8 cellular contexts compared by ENCODE assay signal in the genomic region with DNA sequence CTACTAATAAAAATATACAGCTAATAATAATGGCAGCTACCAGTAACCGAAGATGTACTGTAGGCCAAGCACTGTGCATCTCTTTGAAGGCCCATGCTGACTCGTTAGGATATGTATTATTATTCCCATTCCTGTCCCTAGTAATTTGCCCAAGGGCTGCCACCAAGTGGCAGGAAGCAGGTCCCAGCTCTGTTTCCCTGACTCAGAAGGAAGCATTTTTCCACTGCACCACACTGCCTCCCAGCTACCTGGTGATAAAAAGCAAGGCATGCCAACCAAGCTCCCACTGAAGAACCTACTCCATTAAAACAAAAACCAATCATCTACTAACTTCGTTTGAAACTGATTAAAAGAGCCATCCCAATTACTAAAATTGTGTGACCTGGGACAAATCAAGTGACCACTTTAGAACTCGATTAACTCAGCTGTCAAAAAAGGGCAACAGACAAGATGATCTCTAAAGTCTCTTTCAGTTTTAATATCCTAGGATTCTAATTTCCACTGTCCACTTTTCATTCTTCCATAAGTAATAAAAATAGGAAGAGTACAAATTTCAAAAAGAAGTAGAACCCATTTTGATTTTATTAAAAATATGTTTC. TPM values are rescaled to one million over a fixed set of nuclear protein-coding genes. Genes with fewer than 3 reads are reported as not detected.
DNase-seq lines count a peak whose midpoint lies in the region; ATAC-seq and TF ChIP-seq lines count a peak whose summit lies in the region.

No MANE protein-coding gene starts in this region.

- no peak overlapping the region for H3K4me2 ChIP-seq in osteoblast (ENCODE audit: insufficient read depth, low read length)

- no peak overlapping the region for H2AFZ ChIP-seq in osteoblast (ENCODE audit: low read length)

- no peak for TF ChIP-seq POLR2A in esophagus squamous epithelium (IDR thresholded peaks at IDR 0.05)

- no peaks in the 10 kb centered on the region for H3K9me3 ChIP-seq in esophagus squamous epithelium
- H3K9me3 ChIP-seq in osteoblast (ENCODE audit: low read depth, low read length): no peaks in the 10 kb centered on the region

- H3K27ac ChIP-seq in RWPE1 (no peak overlapping the region), esophagus squamous epithelium (no peak overlapping the region), osteoblast (ENCODE audit: low read depth, low read length) (no peak overlapping the region)

- H3K4me3 ChIP-seq in esophagus squamous epithelium (no peak overlapping the region), osteoblast (ENCODE audit: insufficient read depth, low read length) (no peak overlapping the region)

- no peaks in the 10 kb centered on the region for H3K79me2 ChIP-seq in osteoblast (ENCODE audit: insufficient read depth, low read length)

- H3K4me1 ChIP-seq in esophagus squamous epithelium: no peaks in the 10 kb centered on the region
- no peaks in the 10 kb centered on the region for H3K4me1 ChIP-seq in osteoblast (ENCODE audit: insufficient read depth, low read length)

- intact Hi-C loops in esophagus squamous epithelium (cut with DNase I): loop anchor here (5.0 kb wide), 1 partner anchor 235 kb away; no protein-coding TSS in a partner anchor

- POLR2A ChIA-PET in RWPE1 (lab: Yijun Ruan, JAX; ENCODE audit: low non-redundant PET): no interaction called here

- CTCF ChIA-PET in RWPE1 (lab: Yijun Ruan, JAX): interaction anchor here (0.7 to 2.0 kb wide), 14 partner anchors 12 to 366 kb away, joined by 3 to 29 read pairs (median 4); no protein-coding TSS in a partner anchor

- H3K27me3 ChIP-seq in esophagus squamous epithelium (no peaks in the 10 kb centered on the region), osteoblast (ENCODE audit: insufficient read depth, low read length) (peaks cover 10% of the 10 kb centered on the region)

- H3K36me3 ChIP-seq in esophagus squamous epithelium (no peaks in the 10 kb centered on the region), osteoblast (ENCODE audit: insufficient read depth, low read length) (no peaks in the 10 kb centered on the region)

- TF ChIP-seq CTCF in RWPE1 (conservative IDR thresholded peaks at IDR 0.05; ENCODE audit: low read depth): peak; percentile 79
- peak; percentile 26 to 82 (median 54) for TF ChIP-seq CTCF in esophagus squamous epithelium (IDR thresholded peaks at IDR 0.05)
- peak; percentile 51 for TF ChIP-seq CTCF in osteoblast (IDR thresholded peaks at IDR 0.05; ENCODE audit: extremely low read depth, low read depth, low read length)

- no peak for ATAC-seq in GM18909 (IDR thresholded peaks at IDR 0.05; ENCODE audit: poor library complexity, unreplicated experiment)
- no peak for ATAC-seq in GM18861 (IDR thresholded peaks at IDR 0.05; ENCODE audit: unreplicated experiment)
- no peak for ATAC-seq in HG03565 (IDR thresholded peaks at IDR 0.05; ENCODE audit: unreplicated experiment)

- H4K20me1 ChIP-seq in osteoblast (ENCODE audit: insufficient read depth, low read length): no peaks in the 10 kb centered on the region

- WGBS in esophagus squamous epithelium, 2 donors: 37 to 50% methylated on average over 4 of the region's 4 CpGs

- DNase-seq in DMS53 treated with DMSO at 0.1 percent for 48 hours (lab: John Stamatoyannopoulos, UW; ENCODE audit: unreplicated experiment) (peak; percentile 93), LoVo (ENCODE audit: low spot score) (peak; percentile 81), RWPE1 (ENCODE audit: low spot score) (peak; percentile 64), esophagus squamous epithelium (lab: John Stamatoyannopoulos, UW) (no peak), osteoblast (ENCODE audit: insufficient read length, low spot score, missing footprints) (peak; percentile 64)

RNA-seq across cellular contexts. Expression of a gene that starts 24.3 kb away (rescaled TPM):
- total RNA-seq in esophagus squamous epithelium: 100 to 1,000 TPM in 2 of 4 donors, 10 to 100 TPM in 2; 65.6 to 127 (median 93.6) TPM
- 17.1 and 20.3 TPM in 2 replicates for total RNA-seq in osteoblast
